ENCODE assay signal across 23 cellular contexts in the genomic region with DNA sequence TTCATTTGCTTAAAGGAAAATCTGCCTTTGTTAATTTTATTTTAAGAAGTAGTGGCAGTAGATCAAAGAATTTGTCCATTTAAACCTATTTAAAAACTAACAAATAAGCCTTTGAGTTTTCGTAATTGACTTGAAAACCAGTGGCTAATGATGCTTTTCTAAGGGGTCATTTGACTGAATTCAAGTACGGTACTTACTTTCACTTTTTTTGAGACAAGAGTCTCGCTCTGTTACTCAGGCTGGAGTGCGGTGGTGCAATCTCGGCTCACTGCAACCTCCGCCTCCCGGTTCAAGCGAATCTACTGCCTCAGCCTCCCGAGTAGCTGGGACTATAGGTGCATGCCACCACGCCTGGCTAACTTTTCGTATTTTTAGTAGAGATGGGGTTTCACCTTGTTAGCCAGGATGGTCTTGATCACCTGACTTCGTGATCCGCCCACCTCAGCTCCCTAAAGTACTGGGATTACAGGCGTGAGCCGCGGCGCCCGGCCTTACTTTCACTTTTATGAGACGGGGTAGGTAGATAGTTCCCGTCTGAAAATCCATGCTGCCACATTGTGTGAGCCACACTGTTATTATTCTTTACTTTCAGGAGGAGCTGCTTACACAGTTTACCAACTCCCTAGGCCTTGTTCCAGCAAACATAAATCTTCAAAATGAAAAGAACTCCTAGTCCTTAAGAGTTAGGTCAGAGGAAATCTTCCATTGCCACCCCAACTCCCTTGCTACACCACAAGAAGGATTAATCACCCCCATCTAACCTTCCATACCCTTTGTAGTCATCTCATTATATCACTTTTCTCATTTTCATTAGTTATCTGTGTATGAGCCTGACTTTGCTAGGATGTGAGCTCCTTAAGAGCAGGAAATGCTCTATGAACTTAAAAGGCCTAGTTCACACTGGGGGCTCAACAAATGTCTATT.
DNase-seq lines count a peak whose midpoint lies in the region; ATAC-seq and TF ChIP-seq lines count a peak whose summit lies in the region.
"Had no signal": no experiment of that assay in that cellular context is flagged by ENCODE, and none has a peak within 500 bp of the region (broad histone marks: within the 10 kb centered on the region; RNA-seq: fewer than 3 reads in every experiment).

No MANE protein-coding gene starts in this region.

- WGBS in SK-N-SH (ENCODE audit: low lambda C conversion rate): 84% methylated on average over 18 of the region's 20 CpGs

- in situ Hi-C loops in SK-MEL-5 (cut with HindIII; ENCODE audit: low pct_unique_long_range_greater_than_20kb, low sequenced_read_pairs): no loop called here
- in situ Hi-C loops in G401 (cut with HindIII; ENCODE audit: low sequenced_read_pairs): no loop called here

- H3K9me3 ChIP-seq in SK-N-SH: no peaks in the 10 kb centered on the region
- no peaks in the 10 kb centered on the region for H3K9me3 ChIP-seq in T-helper 17 cell (ENCODE audit: control insufficient read depth, low read length, poor library complexity, severe bottlenecking)
- H3K9me3 ChIP-seq: stomach, upper lobe of left lung had no signal

- no peaks in the 10 kb centered on the region for H3K36me3 Mint-ChIP-seq in T-helper 17 cell (ENCODE audit: low read depth)

- POLR2A ChIA-PET in SK-N-SH (lab: Yijun Ruan, JAX): no interaction called here

- no peak overlapping the region for H3K27ac ChIP-seq in SK-N-SH (ENCODE audit: low read depth in 2 of 2, low read length in 1 of 2)
- H3K27ac ChIP-seq: brain microvascular endothelial cell, spleen, stomach, upper lobe of left lung had no signal

- no peaks in the 10 kb centered on the region for H3F3A ChIP-seq in SK-N-SH (replicated peaks; ENCODE audit: insufficient read depth)

- H4K20me1 ChIP-seq in SK-N-SH (ENCODE audit: insufficient read depth): no peaks in the 10 kb centered on the region

- no peak for DNase-seq in SK-N-SH
- DNase-seq in SK-MEL-5 (ENCODE audit: low read depth, low spot score): peak; percentile 47
- peak; percentile 36 for DNase-seq in inferior parietal cortex (ENCODE audit: extremely low spot score)
- DNase-seq in G401 (ENCODE audit: low spot score): no peak
- DNase-seq in SIG-M5 treated with dmso at 0.1 percent for 504 hours (lab: John Stamatoyannopoulos, UW; ENCODE audit: unreplicated experiment): no peak
- no peak for DNase-seq in activated gamma-delta T cell treated with Interleukin-2 at 50 U/mL for 16 hours
- DNase-seq in T-helper 17 cell: no peak
- DNase-seq: activated CD4-positive, alpha-beta T cell treated with anti-CD3 and anti-CD28 coated beads, Interleukin-2, amount 10 ng/mL, durations not matched to agents 24 days and 14 days; brain microvascular endothelial cell; cortex of kidney; EL; mammary epithelial cell; MV-4-11; NCI-H1930; retina; spleen; stimulated activated CD4-positive, alpha-beta T cell treated with anti-CD3 and anti-CD28 coated beads, Interleukin-4, amount 100 ng/mL, for 24 hours; stomach; T-helper 1 cell had no signal

- H3K4me1 ChIP-seq in SK-N-SH (ENCODE audit: control insufficient read depth in 1 of 2, insufficient read depth in 2 of 2, low read depth in 1 of 2, low read length in 1 of 2): no peaks in the 10 kb centered on the region; a peak in 1 of 4 replicates
- H3K4me1 ChIP-seq: spleen, stomach, upper lobe of left lung had no signal

- H3K36me3 ChIP-seq in SK-N-SH (replicated peaks in 1 of 2; ENCODE audit: control insufficient read depth in 1 of 2, insufficient read depth in 2 of 2, low read length in 1 of 2): no peaks in the 10 kb centered on the region
- H3K36me3 ChIP-seq: brain microvascular endothelial cell, spleen, stomach, upper lobe of left lung had no signal

- H3K27me3 ChIP-seq in SK-N-SH (ENCODE audit: insufficient read depth): no peaks in the 10 kb centered on the region
- H3K27me3 ChIP-seq: brain microvascular endothelial cell, spleen, stomach, upper lobe of left lung had no signal

- no peak for TF ChIP-seq CTCF in SK-N-SH (IDR thresholded peaks at IDR 0.05)

- no peak for TF ChIP-seq EP300 in SK-N-SH (IDR thresholded peaks at IDR 0.05; ENCODE audit: borderline replicate concordance in 1 of 2, low read depth in 1 of 2, low read length in 1 of 2)

- no peaks in the 10 kb centered on the region for H3K27me3 Mint-ChIP-seq in T-helper 17 cell
- H3K27me3 Mint-ChIP-seq: activated CD4-positive, alpha-beta T cell treated with anti-CD3 and anti-CD28 coated beads, Interleukin-2, amount 10 ng/mL, durations not matched to agents 24 days and 14 days had no signal

- 0 out of 2 replicates have a peak overlapping the region, but pooled peaks have one; percentile 29 for H2AFZ ChIP-seq in SK-N-SH (ENCODE audit: low read depth)

- no peaks in the 10 kb centered on the region; the same call in 1 of the 2 replicates for H3K9me2 ChIP-seq in SK-N-SH

- H3K4me2 ChIP-seq in SK-N-SH: no peak overlapping the region

- no peaks in the 10 kb centered on the region for H3K79me2 ChIP-seq in SK-N-SH (ENCODE audit: insufficient read depth)

- no peak for TF ChIP-seq RAD21 in SK-N-SH (IDR thresholded peaks at IDR 0.05; ENCODE audit: low read length)

- CTCF ChIA-PET in SK-N-SH (lab: Yijun Ruan, JAX): interaction anchor here (0.6 kb wide), 1 partner anchor 376 kb away, joined by 3 read pairs; no protein-coding TSS in a partner anchor

- no peak overlapping the region for H3K4me3 ChIP-seq in SK-N-SH (ENCODE audit: low read depth in 2 of 2, low read length in 1 of 2)
- H3K4me3 ChIP-seq: spleen, stomach, upper lobe of left lung had no signal

- no peak overlapping the region for H3K4me3 Mint-ChIP-seq in T-helper 17 cell
- H3K4me3 Mint-ChIP-seq: activated CD4-positive, alpha-beta T cell treated with anti-CD3 and anti-CD28 coated beads, Interleukin-2, amount 10 ng/mL, durations not matched to agents 24 days and 14 days had no signal

- ATAC-seq in SK-N-SH treated with all-trans-retinoic acid at 6 μM for 48 hours (no peak), T-helper 17 cell (no peak)
- ATAC-seq: Right ventricle myocardium inferior had no signal

- H3K4me1 Mint-ChIP-seq in T-helper 17 cell: no peaks in the 10 kb centered on the region
- H3K4me1 Mint-ChIP-seq: activated CD4-positive, alpha-beta T cell treated with anti-CD3 and anti-CD28 coated beads, Interleukin-2, amount 10 ng/mL, durations not matched to agents 24 days and 14 days had no signal

- H3K27ac Mint-ChIP-seq in T-helper 17 cell: no peak overlapping the region
- H3K27ac Mint-ChIP-seq: activated CD4-positive, alpha-beta T cell treated with anti-CD3 and anti-CD28 coated beads, Interleukin-2, amount 10 ng/mL, durations not matched to agents 24 days and 14 days; activated T-helper 2 cell treated with anti-CD3 and anti-CD28 coated beads, Interferon-gamma antibody, Interleukin-2, Interleukin-4, amounts not matched to agents 10 μg/mL and 5 μg/mL and 100 μg/mL, durations not matched to agents 14 hours and 24 hours and 36 hours had no signal

- H3K9ac ChIP-seq in SK-N-SH: no peak overlapping the region

TF ChIP-seq in SK-N-SH, 30 proteins besides CTCF, POLR2A, EP300 and RAD21 (continues in another document):
- TF ChIP-seq, protein P1, sequence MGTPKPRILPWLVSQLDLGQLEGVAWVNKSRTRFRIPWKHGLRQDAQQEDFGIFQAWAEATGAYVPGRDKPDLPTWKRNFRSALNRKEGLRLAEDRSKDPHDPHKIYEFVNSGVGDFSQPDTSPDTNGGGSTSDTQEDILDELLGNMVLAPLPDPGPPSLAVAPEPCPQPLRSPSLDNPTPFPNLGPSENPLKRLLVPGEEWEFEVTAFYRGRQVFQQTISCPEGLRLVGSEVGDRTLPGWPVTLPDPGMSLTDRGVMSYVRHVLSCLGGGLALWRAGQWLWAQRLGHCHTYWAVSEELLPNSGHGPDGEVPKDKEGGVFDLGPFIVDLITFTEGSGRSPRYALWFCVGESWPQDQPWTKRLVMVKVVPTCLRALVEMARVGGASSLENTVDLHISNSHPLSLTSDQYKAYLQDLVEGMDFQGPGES (IDR thresholded peaks at IDR 0.05; ENCODE audit: low read depth, low read length): no peak

TF ChIP-seq in SK-N-SH treated with all-trans-retinoic acid at 6 μM for 48 hours, 23 proteins besides CTCF, POLR2A, EP300 and RAD21:
- no peak for TF ChIP-seq PPARA (CRISPR knock-in tag; IDR thresholded peaks at IDR 0.05; ENCODE audit: borderline replicate concordance)
- TF ChIP-seq BACH2 (CRISPR knock-in tag; IDR thresholded peaks at IDR 0.05; ENCODE audit: borderline replicate concordance): no peak
- TF ChIP-seq ZNF565 (CRISPR knock-in tag; conservative IDR thresholded peaks at IDR 0.05; ENCODE audit: low read depth): no peak
- TF ChIP-seq, protein P2, sequence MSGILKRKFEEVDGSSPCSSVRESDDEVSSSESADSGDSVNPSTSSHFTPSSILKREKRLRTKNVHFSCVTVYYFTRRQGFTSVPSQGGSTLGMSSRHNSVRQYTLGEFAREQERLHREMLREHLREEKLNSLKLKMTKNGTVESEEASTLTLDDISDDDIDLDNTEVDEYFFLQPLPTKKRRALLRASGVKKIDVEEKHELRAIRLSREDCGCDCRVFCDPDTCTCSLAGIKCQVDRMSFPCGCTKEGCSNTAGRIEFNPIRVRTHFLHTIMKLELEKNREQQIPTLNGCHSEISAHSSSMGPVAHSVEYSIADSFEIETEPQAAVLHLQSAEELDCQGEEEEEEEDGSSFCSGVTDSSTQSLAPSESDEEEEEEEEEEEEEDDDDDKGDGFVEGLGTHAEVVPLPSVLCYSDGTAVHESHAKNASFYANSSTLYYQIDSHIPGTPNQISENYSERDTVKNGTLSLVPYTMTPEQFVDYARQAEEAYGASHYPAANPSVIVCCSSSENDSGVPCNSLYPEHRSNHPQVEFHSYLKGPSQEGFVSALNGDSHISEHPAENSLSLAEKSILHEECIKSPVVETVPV (CRISPR knock-in tag; IDR thresholded peaks at IDR 0.05): no peak
- TF ChIP-seq ARNTL (CRISPR knock-in tag; IDR thresholded peaks at IDR 0.05; ENCODE audit: borderline replicate concordance, low read depth): no peak
- TF ChIP-seq, protein P3, sequence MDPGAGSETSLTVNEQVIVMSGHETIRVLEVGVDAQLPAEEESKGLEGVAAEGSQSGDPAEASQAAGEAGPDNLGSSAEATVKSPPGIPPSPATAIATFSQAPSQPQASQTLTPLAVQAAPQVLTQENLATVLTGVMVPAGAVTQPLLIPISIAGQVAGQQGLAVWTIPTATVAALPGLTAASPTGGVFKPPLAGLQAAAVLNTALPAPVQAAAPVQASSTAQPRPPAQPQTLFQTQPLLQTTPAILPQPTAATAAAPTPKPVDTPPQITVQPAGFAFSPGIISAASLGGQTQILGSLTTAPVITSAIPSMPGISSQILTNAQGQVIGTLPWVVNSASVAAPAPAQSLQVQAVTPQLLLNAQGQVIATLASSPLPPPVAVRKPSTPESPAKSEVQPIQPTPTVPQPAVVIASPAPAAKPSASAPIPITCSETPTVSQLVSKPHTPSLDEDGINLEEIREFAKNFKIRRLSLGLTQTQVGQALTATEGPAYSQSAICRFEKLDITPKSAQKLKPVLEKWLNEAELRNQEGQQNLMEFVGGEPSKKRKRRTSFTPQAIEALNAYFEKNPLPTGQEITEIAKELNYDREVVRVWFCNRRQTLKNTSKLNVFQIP (CRISPR knock-in tag; IDR thresholded peaks at IDR 0.05; ENCODE audit: borderline replicate concordance, low read depth): no peak
- TF ChIP-seq SNAI2 (CRISPR knock-in tag; IDR thresholded peaks at IDR 0.05): no peak
- TF ChIP-seq TCF4 (CRISPR knock-in tag; IDR thresholded peaks at IDR 0.05; ENCODE audit: borderline replicate concordance): no peak
- TF ChIP-seq TOX (CRISPR knock-in tag; IDR thresholded peaks at IDR 0.05; ENCODE audit: borderline replicate concordance): no peak

Comparison
In these comparisons a context has a peak if more than half of its experiments do, and no peak if none do; other contexts are left out.
1. DNase-seq: peak in SK-MEL-5 (single experiment) and inferior parietal cortex (single experiment); none in SK-N-SH (single experiment), G401 (single experiment), SIG-M5 treated with dmso at 0.1 percent for 504 hours (single experiment), activated gamma-delta T cell treated with Interleukin-2 at 50 U/mL for 16 hours (single experiment) and T-helper 17 cell (0 of 3).